ENCODE assay signal across 11 cellular contexts in the genomic region with DNA sequence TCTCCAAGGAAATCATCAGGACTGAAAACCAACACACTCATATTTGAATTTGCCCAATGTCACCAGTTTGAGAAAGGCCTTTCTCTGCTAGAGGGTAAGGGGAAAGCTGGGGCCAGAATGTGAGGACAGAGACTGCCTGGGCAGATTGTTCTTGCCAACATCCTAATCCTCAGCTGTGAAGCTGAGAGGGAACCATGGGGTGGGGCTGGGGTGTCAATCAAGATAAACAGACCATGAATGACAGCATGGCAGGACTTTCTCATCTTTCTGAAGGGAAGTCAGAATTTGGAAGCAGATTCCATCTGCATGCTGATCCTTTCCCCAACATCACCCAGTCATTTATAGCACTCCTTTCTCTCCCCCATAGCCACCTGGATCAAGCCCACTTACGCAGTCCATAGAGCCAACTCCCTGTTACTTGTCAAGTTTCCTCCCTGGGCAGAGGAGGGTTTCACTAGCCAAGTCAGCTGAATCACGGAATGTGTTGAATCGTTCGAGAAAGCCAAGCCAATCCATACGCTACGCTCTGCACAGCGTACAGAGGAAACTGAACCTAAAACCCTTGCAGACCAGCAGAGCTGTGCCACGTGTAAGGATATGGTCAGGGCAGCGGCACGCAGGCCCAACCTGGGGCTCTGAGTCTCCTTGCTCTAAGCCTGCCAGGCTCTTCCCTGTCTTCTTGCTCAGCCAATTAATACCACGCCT. TPM values are rescaled to one million over a fixed set of nuclear protein-coding genes. Genes with fewer than 3 reads are reported as not detected.
DNase-seq lines count a peak whose midpoint lies in the region; ATAC-seq and TF ChIP-seq lines count a peak whose summit lies in the region.
"Had no signal": no experiment of that assay in that cellular context is flagged by ENCODE, and none has a peak within 500 bp of the region (broad histone marks: within the 10 kb centered on the region; RNA-seq: fewer than 3 reads in every experiment).

No MANE protein-coding gene starts in this region.

- WGBS in transverse colon (ENCODE audit: low coverage in 1 of 2), 2 donors = 88% methylated on average over 11 of the region's 11 CpGs; no CpG with 5 or more reads in 1 of the 2 donors

- no peaks in the 10 kb centered on the region for H3K36me3 Mint-ChIP-seq in activated naive CD4-positive, alpha-beta T cell treated with anti-CD3 and anti-CD28 coated beads, Interleukin-2, amount 10 ng/mL, durations not matched to agents 7 days and 5 days
- no peaks in the 10 kb centered on the region for H3K36me3 Mint-ChIP-seq in activated naive CD4-positive, alpha-beta T cell treated with anti-CD3 and anti-CD28 coated beads for 36 hours (ENCODE audit: low read depth)
- no peaks in the 10 kb centered on the region for H3K36me3 Mint-ChIP-seq in activated CD4-positive, alpha-beta memory T cell treated with anti-CD3 and anti-CD28 coated beads, Interleukin-2, amount 10 ng/mL, durations not matched to agents 7 days and 5 days (ENCODE audit: low read depth)

- no peak overlapping the region for H3K4me3 Mint-ChIP-seq in activated naive CD4-positive, alpha-beta T cell treated with anti-CD3 and anti-CD28 coated beads, Interleukin-2, amount 10 ng/mL, durations not matched to agents 7 days and 5 days
- H3K4me3 Mint-ChIP-seq in activated naive CD4-positive, alpha-beta T cell treated with anti-CD3 and anti-CD28 coated beads for 36 hours = no peak overlapping the region
- H3K4me3 Mint-ChIP-seq in activated CD4-positive, alpha-beta memory T cell treated with anti-CD3 and anti-CD28 coated beads, Interleukin-2, amount 10 ng/mL, durations not matched to agents 7 days and 5 days = peak overlapping the region; percentile 16

- peak overlapping the region; percentile 57 for H3K27ac Mint-ChIP-seq in activated naive CD4-positive, alpha-beta T cell treated with anti-CD3 and anti-CD28 coated beads, Interleukin-2, amount 10 ng/mL, durations not matched to agents 7 days and 5 days
- no peak overlapping the region for H3K27ac Mint-ChIP-seq in activated naive CD4-positive, alpha-beta T cell treated with anti-CD3 and anti-CD28 coated beads for 36 hours
- peak overlapping the region; percentile 38 for H3K27ac Mint-ChIP-seq in activated CD4-positive, alpha-beta memory T cell treated with anti-CD3 and anti-CD28 coated beads, Interleukin-2, amount 10 ng/mL, durations not matched to agents 7 days and 5 days

- H3K27me3 Mint-ChIP-seq in activated naive CD4-positive, alpha-beta T cell treated with anti-CD3 and anti-CD28 coated beads, Interleukin-2, amount 10 ng/mL, durations not matched to agents 7 days and 5 days = peaks cover 29% of the 10 kb centered on the region
- peaks cover 6% of the 10 kb centered on the region for H3K27me3 Mint-ChIP-seq in activated naive CD4-positive, alpha-beta T cell treated with anti-CD3 and anti-CD28 coated beads for 36 hours (ENCODE audit: low read depth)
- peaks cover 11% of the 10 kb centered on the region for H3K27me3 Mint-ChIP-seq in activated CD4-positive, alpha-beta memory T cell treated with anti-CD3 and anti-CD28 coated beads, Interleukin-2, amount 10 ng/mL, durations not matched to agents 7 days and 5 days

- CTCF ChIA-PET in activated naive CD4-positive, alpha-beta T cell treated with anti-CD3 and anti-CD28 coated beads, Interleukin-2, amount 10 ng/mL, durations not matched to agents 7 days and 5 days (lab: Charles Lee) = no interaction called here
- CTCF ChIA-PET in activated naive CD4-positive, alpha-beta T cell treated with anti-CD3 and anti-CD28 coated beads for 36 hours (lab: Charles Lee) = interaction anchor here (0.6 to 0.8 kb wide), 2 partner anchors 11 to 226 kb away, joined by 3 to 7 read pairs; no protein-coding TSS in a partner anchor
- CTCF ChIA-PET in activated CD4-positive, alpha-beta memory T cell treated with anti-CD3 and anti-CD28 coated beads, Interleukin-2, amount 10 ng/mL, durations not matched to agents 7 days and 5 days (lab: Charles Lee) = no interaction called here

- H3K9me3 Mint-ChIP-seq in activated naive CD4-positive, alpha-beta T cell treated with anti-CD3 and anti-CD28 coated beads, Interleukin-2, amount 10 ng/mL, durations not matched to agents 7 days and 5 days = no peaks in the 10 kb centered on the region
- no peaks in the 10 kb centered on the region for H3K9me3 Mint-ChIP-seq in activated naive CD4-positive, alpha-beta T cell treated with anti-CD3 and anti-CD28 coated beads for 36 hours
- no peaks in the 10 kb centered on the region for H3K9me3 Mint-ChIP-seq in activated CD4-positive, alpha-beta memory T cell treated with anti-CD3 and anti-CD28 coated beads, Interleukin-2, amount 10 ng/mL, durations not matched to agents 7 days and 5 days

- no peaks in the 10 kb centered on the region for H3K36me3 ChIP-seq in transverse colon
- H3K36me3 ChIP-seq in upper lobe of right lung = no peaks in the 10 kb centered on the region
- H3K36me3 ChIP-seq in H7 (replicated peaks; ENCODE audit: control insufficient read depth, insufficient read depth, low read length) = no peaks in the 10 kb centered on the region
- H3K36me3 ChIP-seq: thoracic aorta had no signal

- H3K27ac ChIP-seq in transverse colon (no peak overlapping the region), upper lobe of right lung (no peak overlapping the region)
- H3K27ac ChIP-seq: KMS-11, thoracic aorta had no signal

- no peak for TF ChIP-seq POLR2A in transverse colon (IDR thresholded peaks at IDR 0.05)

- no peak for TF ChIP-seq CTCF in transverse colon (IDR thresholded peaks at IDR 0.05)
- no peak for TF ChIP-seq CTCF in upper lobe of right lung (IDR thresholded peaks at IDR 0.05)

- H3K27me3 ChIP-seq in transverse colon (no peaks in the 10 kb centered on the region), upper lobe of right lung (no peaks in the 10 kb centered on the region), H7 (ENCODE audit: control insufficient read depth, insufficient read depth, low read length) (no peaks in the 10 kb centered on the region)

- no peak for DNase-seq in activated naive CD4-positive, alpha-beta T cell treated with anti-CD3 and anti-CD28 coated beads, Interleukin-2, amount 10 ng/mL, durations not matched to agents 7 days and 5 days
- no peak for DNase-seq in activated naive CD4-positive, alpha-beta T cell treated with anti-CD3 and anti-CD28 coated beads for 36 hours
- DNase-seq in activated CD4-positive, alpha-beta memory T cell treated with anti-CD3 and anti-CD28 coated beads, Interleukin-2, amount 10 ng/mL, durations not matched to agents 7 days and 5 days = peak; percentile 36
- DNase-seq in transverse colon (peak; percentile 19), ACHN (no peak), upper lobe of right lung (no peak), H7 (no peak)
- DNase-seq: activated CD4-positive, CD25-positive, alpha-beta regulatory T cell treated with anti-CD3 and anti-CD28 coated beads, Interleukin-2, amount 50 U/mL, for 72 hours had no signal

- POLR2A ChIA-PET in activated CD4-positive, alpha-beta memory T cell treated with anti-CD3 and anti-CD28 coated beads, Interleukin-2, amount 10 ng/mL, durations not matched to agents 7 days and 5 days (lab: Charles Lee) = no interaction called here

- H3K4me1 ChIP-seq in transverse colon = no peaks in the 10 kb centered on the region
- H3K4me1 ChIP-seq in upper lobe of right lung = no peaks in the 10 kb centered on the region

- H3K4me1 Mint-ChIP-seq in activated naive CD4-positive, alpha-beta T cell treated with anti-CD3 and anti-CD28 coated beads, Interleukin-2, amount 10 ng/mL, durations not matched to agents 7 days and 5 days = no peaks in the 10 kb centered on the region
- H3K4me1 Mint-ChIP-seq in activated naive CD4-positive, alpha-beta T cell treated with anti-CD3 and anti-CD28 coated beads for 36 hours (ENCODE audit: low read depth) = no peaks in the 10 kb centered on the region
- H3K4me1 Mint-ChIP-seq in activated CD4-positive, alpha-beta memory T cell treated with anti-CD3 and anti-CD28 coated beads, Interleukin-2, amount 10 ng/mL, durations not matched to agents 7 days and 5 days = peaks cover 5% of the 10 kb centered on the region

- H3K4me3 ChIP-seq in transverse colon = no peak overlapping the region
- H3K4me3 ChIP-seq in upper lobe of right lung = no peak overlapping the region
- H3K4me3 ChIP-seq in H7 (ENCODE audit: insufficient read depth, low read depth, low read length) = no peak overlapping the region
- H3K4me3 ChIP-seq: thoracic aorta had no signal

- no peaks in the 10 kb centered on the region for H3K9me3 ChIP-seq in transverse colon
- H3K9me3 ChIP-seq in upper lobe of right lung = no peaks in the 10 kb centered on the region
- H3K9me3 ChIP-seq: thoracic aorta had no signal

- in situ Hi-C loops in transverse colon (cut with MboI; ENCODE audit: low pct_ligation_motif_present in 1 of 4, low pct_unique_long_range_greater_than_20kb in 1 of 4, low sequenced_read_pairs in 3 of 4) (no loop called here), ACHN (cut with HindIII; ENCODE audit: low pct_ligation_motif_present, low pct_unique_long_range_greater_than_20kb, low sequenced_read_pairs) (no loop called here)

- TF ChIP-seq EP300 in transverse colon (IDR thresholded peaks at IDR 0.05; ENCODE audit: low read depth) = no peak

- intact Hi-C loops in activated naive CD4-positive, alpha-beta T cell treated with anti-CD3 and anti-CD28 coated beads for 36 hours (cut with micrococcal nuclease) = no loop called here
- intact Hi-C loops in transverse colon (cut with DNase I; ENCODE audit: low total_unique reads) = no loop called here
- intact Hi-C loops in upper lobe of right lung (cut with DNase I) = no loop called here

- peak; percentile 61 for ATAC-seq in HG02852 (IDR thresholded peaks at IDR 0.05; ENCODE audit: unreplicated experiment)
- ATAC-seq in upper lobe of right lung = no peak

RNA-seq across cellular contexts. Expression of a gene that starts 14.9 kb away (rescaled TPM):
- 1 to 10 TPM; 1.7 to 1.9 TPM for total RNA-seq in activated naive CD4-positive, alpha-beta T cell treated with anti-CD3 and anti-CD28 coated beads for 36 hours
- total RNA-seq in activated CD4-positive, alpha-beta memory T cell treated with anti-CD3 and anti-CD28 coated beads, Interleukin-2, amount 10 ng/mL, durations not matched to agents 7 days and 5 days = 1 to 10 TPM; 4.2 to 4.3 TPM
- total RNA-seq in transverse colon (10 to 100 TPM in 1 of 4 donors, 1 to 10 TPM in 1, under 1 TPM in 1, not detected in 1; 0.41 to 70.7 (median 2.4) TPM), upper lobe of right lung (1.7 TPM)
- 66.8 and 76.7 TPM in 2 replicates for total RNA-seq in H7 (2014; rRNA removed; shearing (Covaris generic))

Comparison
In these comparisons a context has a peak if more than half of its experiments do, and no peak if none do; other contexts are left out.
1. DNase-seq: peak in activated CD4-positive, alpha-beta memory T cell treated with anti-CD3 and anti-CD28 coated beads, Interleukin-2, amount 10 ng/mL, durations not matched to agents 7 days and 5 days (single experiment) and transverse colon (single experiment); none in activated naive CD4-positive, alpha-beta T cell treated with anti-CD3 and anti-CD28 coated beads, Interleukin-2, amount 10 ng/mL, durations not matched to agents 7 days and 5 days (single experiment), activated naive CD4-positive, alpha-beta T cell treated with anti-CD3 and anti-CD28 coated beads for 36 hours (single experiment), ACHN (single experiment), upper lobe of right lung (single experiment) and H7 (single experiment).